In the genomic region with DNA sequence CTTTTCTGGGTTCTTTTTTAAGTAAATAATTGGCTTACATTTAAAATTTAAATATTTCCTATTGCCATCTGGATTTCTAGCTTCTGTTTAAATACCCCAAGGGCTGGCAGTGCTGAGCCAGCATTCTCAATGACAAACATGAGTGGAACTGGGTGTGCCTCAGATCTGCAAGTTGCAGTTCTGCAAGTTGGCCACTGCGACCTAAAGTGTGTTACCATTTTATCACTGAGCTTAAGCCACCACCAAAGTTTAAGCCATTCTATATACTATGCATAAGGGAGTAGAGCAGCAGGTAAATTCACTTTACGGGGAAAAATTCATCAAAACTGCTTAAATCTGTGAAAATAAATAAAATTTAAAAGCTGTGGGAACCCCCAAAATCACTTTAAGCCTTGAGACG, we compare ENCODE assay signal across 1 cellular context.
TF ChIP-seq lines count a peak whose summit lies in the region.

No MANE protein-coding gene starts in this region.

TF ChIP-seq in A549, 52 proteins besides CTCF, POLR2A, EP300 and RAD21:
- peak; percentile 92 for TF ChIP-seq MAFK (IDR thresholded peaks at IDR 0.05; ENCODE audit: partially characterized antibody)
